Comparison of ENCODE assay signal across 23 cellular contexts in the genomic region with DNA sequence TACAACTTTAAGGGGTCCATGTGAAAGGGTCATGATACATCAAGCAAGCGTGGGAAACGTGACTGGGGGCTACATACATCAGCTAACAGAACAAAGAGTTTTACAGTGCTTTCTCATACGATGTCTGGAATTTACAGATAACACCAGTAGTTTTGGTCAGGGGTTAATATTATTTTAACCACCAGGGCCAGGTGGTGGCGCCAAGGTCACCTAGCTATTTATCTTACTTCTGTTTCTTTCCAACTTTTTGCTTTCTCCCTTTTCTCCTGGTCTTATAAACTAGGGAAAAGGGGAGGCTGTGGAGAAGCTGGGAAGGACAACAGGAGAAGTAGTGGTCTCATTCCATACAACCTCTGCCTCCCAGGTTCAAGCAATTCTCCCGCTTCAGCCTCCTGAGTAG. TPM values are rescaled to one million over a fixed set of nuclear protein-coding genes. Genes with fewer than 3 reads are reported as not detected.
A peak's percentile ranks its signal among the peaks of the same experiment; 100 is the strongest.
DNase-seq lines count a peak whose midpoint lies in the region; ATAC-seq and TF ChIP-seq lines count a peak whose summit lies in the region.
"Had no signal": no experiment of that assay in that cellular context is flagged by ENCODE, and none has a peak within 500 bp of the region (broad histone marks: within the 10 kb centered on the region; RNA-seq: fewer than 3 reads in every experiment).

No MANE protein-coding gene starts in this region.

- H3K4me1 ChIP-seq in DND-41 (ENCODE audit: insufficient read depth, low read length) = no peaks in the 10 kb centered on the region
- no peaks in the 10 kb centered on the region for H3K4me1 ChIP-seq in smooth muscle cell (ENCODE audit: low read depth)

- DNase-seq in DND-41 (no peak), smooth muscle cell (lab: John Stamatoyannopoulos, UW; ENCODE audit: unreplicated experiment) (no peak), substantia nigra (lab: John Stamatoyannopoulos, UW) (no peak)
- DNase-seq: ACHN; Calu3; CD8-positive, alpha-beta T cell; EL; GF-D8; MV-4-11; NCI-H1694; NCI-H2081; NCI-H2171; NCI-H345; NCI-H524 treated with DMSO at 0.1 percent for 48 hours; NCI-H82; RPMI8226; SHP77 had no signal

- H3K9ac ChIP-seq in DND-41 (ENCODE audit: low read depth, low read length) (no peak overlapping the region), SU-DHL-6 (ENCODE audit: low read length) (no peak overlapping the region), smooth muscle cell (ENCODE audit: low read depth) (no peak overlapping the region)
- H3K9ac ChIP-seq: BLaER1 treated with 17β-estradiol and CSF1 and Interleukin-3, amounts not matched to agents 10 nM and 100 nM had no signal

- H3F3A ChIP-seq in SU-DHL-6 (ENCODE audit: insufficient read depth) (no peaks in the 10 kb centered on the region), smooth muscle cell (ENCODE audit: low read depth) (no peaks in the 10 kb centered on the region)

- H3K36me3 ChIP-seq in DND-41 (ENCODE audit: insufficient read depth, low read length) = no peaks in the 10 kb centered on the region
- no peaks in the 10 kb centered on the region for H3K36me3 ChIP-seq in SU-DHL-6 (ENCODE audit: low read length)
- no peaks in the 10 kb centered on the region for H3K36me3 ChIP-seq in smooth muscle cell (ENCODE audit: low read depth)
- H3K36me3 ChIP-seq: BLaER1 treated with 17β-estradiol and CSF1 and Interleukin-3, amounts not matched to agents 10 nM and 100 nM had no signal

- no peak overlapping the region for H2AFZ ChIP-seq in DND-41 (ENCODE audit: low read depth, low read length)
- H2AFZ ChIP-seq in SU-DHL-6 (ENCODE audit: low read depth, low read length, severe bottlenecking) = no peak overlapping the region
- no peak overlapping the region for H2AFZ ChIP-seq in smooth muscle cell (ENCODE audit: low read depth)

- H3K79me2 ChIP-seq in DND-41 (ENCODE audit: insufficient read depth, low read length) (no peaks in the 10 kb centered on the region), SU-DHL-6 (ENCODE audit: insufficient read depth, low read length) (no peaks in the 10 kb centered on the region), smooth muscle cell (ENCODE audit: low read depth) (no peaks in the 10 kb centered on the region)

- H3K4me3 ChIP-seq in DND-41 (ENCODE audit: low read depth in 1 of 2, low read length in 2 of 2) (no peak overlapping the region), SU-DHL-6 (ENCODE audit: insufficient read depth, low read length, poor library complexity, severe bottlenecking) (no peak overlapping the region), smooth muscle cell (no peak overlapping the region)
- H3K4me3 ChIP-seq: BLaER1 treated with 17β-estradiol and CSF1 and Interleukin-3, amounts not matched to agents 10 nM and 100 nM had no signal

- H3K27me3 ChIP-seq in DND-41 (ENCODE audit: insufficient read depth, low read length, poor library complexity) (peaks cover 11% of the 10 kb centered on the region), SU-DHL-6 (ENCODE audit: low read length) (no peaks in the 10 kb centered on the region), smooth muscle cell (ENCODE audit: low read depth) (peaks cover 18% of the 10 kb centered on the region)
- H3K27me3 ChIP-seq: BLaER1 treated with 17β-estradiol and CSF1 and Interleukin-3, amounts not matched to agents 10 nM and 100 nM had no signal

- 23% methylated on average over 5 of the region's 5 CpGs for WGBS in smooth muscle cell (ENCODE audit: low lambda C conversion rate)

- H3K9me2 ChIP-seq in SU-DHL-6 (replicated peaks; ENCODE audit: insufficient read depth, low read length) = no peaks in the 10 kb centered on the region

- H3K4me2 ChIP-seq in DND-41 (ENCODE audit: insufficient read depth, low read length) (no peak overlapping the region), SU-DHL-6 (ENCODE audit: low read depth, low read length, poor library complexity, severe bottlenecking) (no peak overlapping the region), smooth muscle cell (peak overlapping the region; percentile 29)
- H3K4me2 ChIP-seq: BLaER1 treated with 17β-estradiol and CSF1 and Interleukin-3, amounts not matched to agents 10 nM and 100 nM had no signal

- H3K9me3 ChIP-seq in DND-41 (ENCODE audit: insufficient read depth, low read length, severe bottlenecking) (no peaks in the 10 kb centered on the region), SU-DHL-6 (ENCODE audit: insufficient read depth, low read length) (no peaks in the 10 kb centered on the region), smooth muscle cell (replicated peaks; ENCODE audit: low read depth) (no peaks in the 10 kb centered on the region)
- H3K9me3 ChIP-seq: BLaER1 treated with 17β-estradiol and CSF1 and Interleukin-3, amounts not matched to agents 10 nM and 100 nM had no signal

- H4K20me1 ChIP-seq in DND-41 (ENCODE audit: insufficient read depth, low read length) = no peaks in the 10 kb centered on the region
- H4K20me1 ChIP-seq in SU-DHL-6 (ENCODE audit: low read depth, low read length) = no peaks in the 10 kb centered on the region
- H4K20me1 ChIP-seq in smooth muscle cell (ENCODE audit: low read depth) = no peaks in the 10 kb centered on the region
- H4K20me1 ChIP-seq: BLaER1 treated with 17β-estradiol and CSF1 and Interleukin-3, amounts not matched to agents 10 nM and 100 nM had no signal

- no peak overlapping the region for H3K27ac ChIP-seq in DND-41 (ENCODE audit: low read length)
- H3K27ac ChIP-seq in SU-DHL-6 (ENCODE audit: low read depth, low read length) = no peak overlapping the region
- no peak overlapping the region for H3K27ac ChIP-seq in smooth muscle cell (ENCODE audit: low read depth)
- no peak overlapping the region for H3K27ac ChIP-seq in substantia nigra (ENCODE audit: low read depth, low read length, poor library complexity, severe bottlenecking)
- H3K27ac ChIP-seq: BLaER1 treated with 17β-estradiol and CSF1 and Interleukin-3, amounts not matched to agents 10 nM and 100 nM had no signal

- ATAC-seq in DND-41 (ENCODE audit: insufficient read depth, low read depth) (no peak), GM19395 (IDR thresholded peaks at IDR 0.05; ENCODE audit: unreplicated experiment) (no peak), HG02798 (IDR thresholded peaks at IDR 0.05; ENCODE audit: poor library complexity, unreplicated experiment) (no peak)
- ATAC-seq: CD8-positive, alpha-beta T cell had no signal

- TF ChIP-seq CTCF in DND-41 (IDR thresholded peaks at IDR 0.05; ENCODE audit: borderline replicate concordance, extremely low read depth, low read length, poor library complexity, severe bottlenecking) (peak; percentile 19), LNCAP (IDR thresholded peaks at IDR 0.05) (peak; percentile 21; the same call in 1 of the 2 replicates), SU-DHL-6 (IDR thresholded peaks at IDR 0.05; ENCODE audit: insufficient read depth, low read length, poor library complexity, severe bottlenecking) (peak; percentile 12), smooth muscle cell (IDR thresholded peaks at IDR 0.05; ENCODE audit: borderline replicate concordance, insufficient read depth, poor library complexity, severe bottlenecking) (no peak)

RNA-seq across cellular contexts. Expression of gene CLEC3A, which starts 37.9 kb away (rescaled TPM):
- 1.2 and 3.5 TPM in 2 replicates for total RNA-seq in smooth muscle cell
- 0.78 and 3.0 TPM in 2 replicates for polyA plus RNA-seq in smooth muscle cell
- total RNA-seq: Calu3; CD8-positive, alpha-beta T cell; T-helper 2 cell treated with Interferon-gamma antibody and Interleukin-4, amounts not matched to agents 100 ng/mL and 5 ng/mL, for 36 hours had no signal

RNA-seq across cellular contexts. Expression of gene WWOX, which starts 39.2 kb away (rescaled TPM):
- 14.0 and 18.1 TPM in 2 replicates for total RNA-seq in smooth muscle cell
- 6.0 and 7.5 TPM in 2 replicates for polyA plus RNA-seq in smooth muscle cell
